24 cellular contexts compared by ENCODE assay signal in the genomic region with DNA sequence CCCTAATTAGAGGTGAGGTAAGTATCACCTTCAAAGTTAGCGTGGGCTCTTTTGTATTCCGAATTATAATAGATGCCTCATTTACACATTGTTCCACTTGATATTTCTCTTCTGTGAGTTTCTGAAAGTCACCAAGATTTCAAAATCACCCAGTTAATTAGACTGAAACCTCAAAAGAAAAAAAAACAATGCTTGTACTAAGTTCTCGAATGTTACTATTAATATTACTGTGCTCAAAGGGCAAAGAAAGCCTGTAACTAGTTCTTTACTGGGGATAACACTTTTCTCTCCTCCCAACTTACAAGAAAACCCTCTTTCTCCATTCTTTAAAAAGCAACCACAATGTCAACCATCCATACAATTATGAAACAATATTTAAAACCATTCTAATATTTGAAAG.
"Had no signal": no experiment of that assay in that cellular context is flagged by ENCODE, and none has a peak within 500 bp of the region (broad histone marks: within the 10 kb centered on the region; RNA-seq: fewer than 3 reads in every experiment).

No MANE protein-coding gene starts in this region.

- H3K27me3 ChIP-seq: heart left ventricle, sigmoid colon, testis, uterus had no signal

- ATAC-seq: activated CD4-positive, alpha-beta T cell treated with anti-CD3 and anti-CD28 coated beads for 36 hours; activated T-cell treated with anti-CD3 and anti-CD28 coated beads, Interleukin-2, amount 50 U/mL, for 4 hours; heart left ventricle; left ventricle myocardium superior; natural killer cell; WTC11 had no signal

- H3K27me3 Mint-ChIP-seq: activated CD4-positive, alpha-beta T cell treated with anti-CD3 and anti-CD28 coated beads for 36 hours; activated naive CD8-positive, alpha-beta T cell treated with anti-CD3 and anti-CD28 coated beads for 36 hours had no signal

- H3K27ac Mint-ChIP-seq: activated CD4-positive, alpha-beta T cell treated with anti-CD3 and anti-CD28 coated beads for 36 hours; activated naive CD8-positive, alpha-beta T cell treated with anti-CD3 and anti-CD28 coated beads for 36 hours; endodermal cell; mesothelial cell of epicardium; natural killer cell; WTC11 had no signal

- H3K4me2 ChIP-seq: smooth muscle cell had no signal

- DNase-seq: activated CD4-positive, alpha-beta T cell treated with anti-CD3 and anti-CD28 coated beads for 36 hours; activated CD4-positive, alpha-beta T cell treated with anti-CD3 and anti-CD28 coated beads, Interleukin-2, amount 50 U/mL, for 4 hours; activated CD8-positive, alpha-beta memory T cell treated with anti-CD3 and anti-CD28 coated beads for 24 hours; activated CD8-positive, alpha-beta memory T cell treated with anti-CD3 and anti-CD28 coated beads, Interleukin-2, amount 50 U/mL, for 4 hours; activated naive CD4-positive, alpha-beta T cell treated with Interleukin-2 at 50 U/mL for 16 hours; activated naive CD8-positive, alpha-beta T cell treated with anti-CD3 and anti-CD28 coated beads for 36 hours; activated T-cell treated with anti-CD3 and anti-CD28 coated beads, Interleukin-2, amount 50 U/mL, for 4 hours; cerebellar nuclear complex; endodermal cell; heart left ventricle; left ventricle myocardium superior; mammary epithelial cell; natural killer cell; sigmoid colon; stimulated activated CD4-positive, alpha-beta T cell treated with anti-CD3 and anti-CD28 coated beads, Interleukin-15, amount 100 ng/mL, for 24 hours; stimulated activated naive CD4-positive, alpha-beta T cell; testis; trophoblast cell; uterus had no signal

- H3K4me1 ChIP-seq: sigmoid colon, testis, uterus had no signal

- H3K9me3 Mint-ChIP-seq: activated naive CD8-positive, alpha-beta T cell treated with anti-CD3 and anti-CD28 coated beads for 36 hours; activated T-cell treated with anti-CD3 and anti-CD28 coated beads, Interleukin-2, amount 50 U/mL, for 4 hours; endodermal cell; mesothelial cell of epicardium; natural killer cell; WTC11 had no signal

- H3K4me3 Mint-ChIP-seq: activated CD4-positive, alpha-beta T cell treated with anti-CD3 and anti-CD28 coated beads for 36 hours; activated naive CD8-positive, alpha-beta T cell treated with anti-CD3 and anti-CD28 coated beads for 36 hours; activated T-cell treated with anti-CD3 and anti-CD28 coated beads, Interleukin-2, amount 50 U/mL, for 4 hours; endodermal cell; mesothelial cell of epicardium; natural killer cell; WTC11 had no signal

- H3K4me3 ChIP-seq: coronary artery, heart left ventricle, sigmoid colon, smooth muscle cell, testis, uterus had no signal

- H3K36me3 Mint-ChIP-seq: natural killer cell had no signal

- H3K9me3 ChIP-seq: heart left ventricle, sigmoid colon, testis, uterus had no signal

- H3K27ac ChIP-seq: coronary artery, epithelial cell of prostate, heart left ventricle, sigmoid colon, testis, uterus had no signal

- H3K36me3 ChIP-seq: sigmoid colon, uterus had no signal
